ENCODE assay signal across 8 cellular contexts in genomic region chr17:6701719-6702118, GRCh38. TPM values are rescaled to one million over a fixed set of nuclear protein-coding genes. Genes with fewer than 3 reads are reported as not detected.
DNase-seq lines count a peak whose midpoint lies in the region; ATAC-seq and TF ChIP-seq lines count a peak whose summit lies in the region.

No MANE protein-coding gene starts in this region.

- H3K27me3 ChIP-seq in DOHH2 (ENCODE audit: control insufficient read depth, low read length) (no peaks in the 10 kb centered on the region), MG63 (no peaks in the 10 kb centered on the region)

- H3K9me3 ChIP-seq in DOHH2 (ENCODE audit: control insufficient read depth, insufficient read depth, low read length) (no peaks in the 10 kb centered on the region), MG63 (no peaks in the 10 kb centered on the region)

- H4K20me1 ChIP-seq in DOHH2 (ENCODE audit: control insufficient read depth, insufficient read depth, low read depth, low read length) = no peaks in the 10 kb centered on the region

- H3K4me1 Mint-ChIP-seq in natural killer cell = no peaks in the 10 kb centered on the region
- peaks cover 6% of the 10 kb centered on the region for H3K4me1 Mint-ChIP-seq in mesothelial cell of epicardium

- TF ChIP-seq CTCF in DOHH2 (IDR thresholded peaks at IDR 0.05; ENCODE audit: low read depth, low read length, poor library complexity, severe bottlenecking) = peak; percentile 68
- TF ChIP-seq CTCF in natural killer cell (IDR thresholded peaks at IDR 0.05) = no peak
- no peak for TF ChIP-seq CTCF in mesothelial cell of epicardium (IDR thresholded peaks at IDR 0.05; ENCODE audit: unreplicated experiment)

- DNase-seq in MG63 = peak; percentile 16
- DNase-seq in activated naive CD4-positive, alpha-beta T cell treated with anti-CD3 and anti-CD28 coated beads, Interleukin-2, amount 50 U/mL, for 16 hours = peak; percentile 39
- no peak for DNase-seq in natural killer cell
- no peak for DNase-seq in mesothelial cell of epicardium (ENCODE audit: low spot score in 2 of 2, unreplicated experiment in 2 of 2)
- DNase-seq in dedifferentiated amniotic fluid mesenchymal stem cell (ENCODE audit: extremely low spot score) = no peak

- H3K27ac Mint-ChIP-seq in natural killer cell (no peak overlapping the region), mesothelial cell of epicardium (no peak overlapping the region)

- no peaks in the 10 kb centered on the region for H3F3A ChIP-seq in DOHH2 (ENCODE audit: control insufficient read depth, insufficient read depth)

- no peak overlapping the region for H3K4me2 ChIP-seq in DOHH2 (ENCODE audit: low read length)

- intact Hi-C loops in natural killer cell (cut with micrococcal nuclease) = no loop called here

- H3K9me2 ChIP-seq in DOHH2 (replicated peaks; ENCODE audit: control insufficient read depth, low read length) = no peaks in the 10 kb centered on the region

- H3K36me3 ChIP-seq in DOHH2 (ENCODE audit: control insufficient read depth, low read length) = no peaks in the 10 kb centered on the region
- no peaks in the 10 kb centered on the region for H3K36me3 ChIP-seq in MG63

- no peaks in the 10 kb centered on the region for H3K79me2 ChIP-seq in DOHH2 (ENCODE audit: control insufficient read depth, low read length)

- H3K27me3 Mint-ChIP-seq in natural killer cell (ENCODE audit: low read depth in 2 of 2) (peaks cover 7 to 14% of the 10 kb centered on the region in 2 donors), mesothelial cell of epicardium (ENCODE audit: low read depth) (peaks cover 32% of the 10 kb centered on the region)

- H3K4me3 ChIP-seq in DOHH2 (ENCODE audit: low read length) (no peak overlapping the region), MG63 (no peak overlapping the region)

- H3K4me3 Mint-ChIP-seq in natural killer cell (no peak overlapping the region), mesothelial cell of epicardium (no peak overlapping the region)

- no peaks in the 10 kb centered on the region for H3K36me3 Mint-ChIP-seq in natural killer cell
- no peaks in the 10 kb centered on the region for H3K36me3 Mint-ChIP-seq in mesothelial cell of epicardium

- H3K9me3 Mint-ChIP-seq in natural killer cell = no peaks in the 10 kb centered on the region
- no peaks in the 10 kb centered on the region for H3K9me3 Mint-ChIP-seq in mesothelial cell of epicardium

- ATAC-seq in natural killer cell (peak; percentile 43 to 76 (median 63)), GM21825 (IDR thresholded peaks at IDR 0.05; ENCODE audit: unreplicated experiment) (no peak), GM18502 (IDR thresholded peaks at IDR 0.05; ENCODE audit: poor library complexity, unreplicated experiment) (no peak)

- no peaks in the 10 kb centered on the region for H3K4me1 ChIP-seq in DOHH2 (ENCODE audit: control insufficient read depth, low read length)

- H3K27ac ChIP-seq in DOHH2 (ENCODE audit: low read depth, low read length) = no peak overlapping the region

RNA-seq across cellular contexts. Expression of gene SLC13A5, which starts 11.4 kb away (rescaled TPM):
- not detected in 2 replicates for total RNA-seq in MG63 (2014; rRNA removed; shearing (Covaris generic); ENCODE audit: low replicate concordance)
- not detected for total RNA-seq in natural killer cell
- 0.18 to 0.47 TPM (median 0.38 TPM) in 3 replicates for total RNA-seq in mesothelial cell of epicardium

RNA-seq across cellular contexts. Expression of gene C17orf100, which starts 50.2 kb away (rescaled TPM):
- 1.9 and 2.9 TPM in 2 replicates for total RNA-seq in MG63 (2014; rRNA removed; shearing (Covaris generic); ENCODE audit: low replicate concordance)
- total RNA-seq in natural killer cell (under 1 TPM; 0.68 to 0.87 (median 0.82) TPM), mesothelial cell of epicardium (6.1 to 7.6 TPM (median 7.1 TPM) in 3 replicates)

RNA-seq across cellular contexts. Expression of gene MED31, which starts 50.3 kb away (rescaled TPM):
- 7.7 and 10.6 TPM in 2 replicates for total RNA-seq in MG63 (2014; rRNA removed; shearing (Covaris generic); ENCODE audit: low replicate concordance)
- total RNA-seq in natural killer cell = 10 to 100 TPM in 2 of 3 donors, 1 to 10 TPM in 1; 8.3 to 26.1 (median 19.1) TPM
- total RNA-seq in mesothelial cell of epicardium = 11.8 to 13.5 TPM (median 12.1 TPM) in 3 replicates

RNA-seq across cellular contexts. Expression of gene XAF1, which starts 54.1 kb away (rescaled TPM):
- 4.2 and 4.9 TPM in 2 replicates for total RNA-seq in MG63 (2014; rRNA removed; shearing (Covaris generic); ENCODE audit: low replicate concordance)
- total RNA-seq in natural killer cell (100 to 1,000 TPM in 1 of 3 donors, 10 to 100 TPM in 2; 64.2 to 130 (median 97.4) TPM), mesothelial cell of epicardium (4.5 to 8.1 TPM (median 5.1 TPM) in 3 replicates)

Comparison
In these comparisons a context has a peak if more than half of its experiments do, and no peak if none do; other contexts are left out.
1. DNase-seq: peak in MG63 (single experiment) and activated naive CD4-positive, alpha-beta T cell treated with anti-CD3 and anti-CD28 coated beads, Interleukin-2, amount 50 U/mL, for 16 hours (single experiment); none in natural killer cell (single experiment), mesothelial cell of epicardium (0 of 2) and dedifferentiated amniotic fluid mesenchymal stem cell (single experiment).
2. ATAC-seq: peak in natural killer cell (3 of 3); none in GM21825 (single experiment) and GM18502 (single experiment).